ENCODE assay signal across 30 cellular contexts in the genomic region with DNA sequence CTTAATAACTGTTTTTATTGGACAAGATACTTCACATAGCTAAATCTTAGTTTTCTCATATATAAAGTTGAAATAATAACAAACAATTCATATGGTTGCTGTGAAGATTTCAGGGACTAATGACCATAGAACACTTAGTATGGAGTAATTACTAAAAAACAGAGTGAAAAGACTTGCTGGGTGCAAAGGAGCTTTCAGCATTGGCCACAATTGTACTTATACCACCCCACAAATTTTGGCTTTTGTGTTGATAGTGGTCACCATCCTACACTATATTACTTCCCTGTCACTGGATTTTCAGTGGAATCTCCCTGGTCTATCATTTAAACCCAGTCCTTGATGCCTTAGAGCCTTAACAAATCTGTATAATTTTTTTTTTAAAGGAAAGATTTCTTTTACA.
"Had no signal": no experiment of that assay in that cellular context is flagged by ENCODE, and none has a peak within 500 bp of the region (broad histone marks: within the 10 kb centered on the region; RNA-seq: fewer than 3 reads in every experiment).

No MANE protein-coding gene starts in this region.

- H3K4me3 ChIP-seq: colonic mucosa, coronary artery, dorsolateral prefrontal cortex, esophagus muscularis mucosa, esophagus squamous epithelium, gastrocnemius medialis, gastroesophageal sphincter, heart left ventricle, heart right ventricle, hepatocyte had no signal

- ATAC-seq: effector memory CD8-positive, alpha-beta T cell; esophagus mucosa; foreskin keratinocyte; gastrocnemius medialis; gastroesophageal sphincter; heart left ventricle; heart right ventricle had no signal

- H3K27ac ChIP-seq: colonic mucosa, coronary artery, dorsolateral prefrontal cortex, epithelial cell of prostate, esophagus muscularis mucosa, esophagus squamous epithelium, foreskin keratinocyte, gastrocnemius medialis, gastroesophageal sphincter, heart left ventricle, heart right ventricle, hepatocyte had no signal

- H3K4me1 ChIP-seq: colonic mucosa, esophagus muscularis mucosa, esophagus squamous epithelium, foreskin keratinocyte, gastrocnemius medialis, gastroesophageal sphincter, heart left ventricle, heart right ventricle had no signal

- H3K27me3 ChIP-seq: colonic mucosa, dorsolateral prefrontal cortex, esophagus muscularis mucosa, esophagus squamous epithelium, foreskin keratinocyte, gastrocnemius medialis, gastroesophageal sphincter, heart left ventricle, heart right ventricle, hepatocyte had no signal

- H3K27ac Mint-ChIP-seq: dendritic cell treated with granulocyte-macrophage colony-stimulating factor and Interleukin-4, amounts not matched to agents 40 ng/mL and 50 ng/mL, for 4 days; effector memory CD8-positive, alpha-beta T cell; endodermal cell had no signal

- DNase-seq: colonic mucosa; cortex of kidney; dermis blood vessel endothelial cell; dorsolateral prefrontal cortex; effector CD4-positive, alpha-beta T cell; effector CD8-positive, alpha-beta T cell; effector memory CD4-positive, alpha-beta T cell; effector memory CD8-positive, alpha-beta T cell; endodermal cell; erythroblast; esophagus squamous epithelium; foreskin fibroblast; foreskin keratinocyte; foreskin melanocyte; gastrocnemius medialis; glutamatergic neuron; head of caudate nucleus; heart left ventricle; heart right ventricle had no signal

- H3K9me3 ChIP-seq: colonic mucosa, esophagus muscularis mucosa, gastrocnemius medialis, gastroesophageal sphincter had no signal

- H3K27me3 Mint-ChIP-seq: dendritic cell treated with granulocyte-macrophage colony-stimulating factor and Interleukin-4, amounts not matched to agents 40 ng/mL and 50 ng/mL, for 4 days; effector memory CD8-positive, alpha-beta T cell had no signal

- H3K36me3 ChIP-seq: colonic mucosa, esophagus muscularis mucosa, esophagus squamous epithelium, gastrocnemius medialis, gastroesophageal sphincter, heart left ventricle, heart right ventricle had no signal

- H3K4me3 Mint-ChIP-seq: dendritic cell treated with granulocyte-macrophage colony-stimulating factor and Interleukin-4, amounts not matched to agents 40 ng/mL and 50 ng/mL, for 4 days; effector memory CD8-positive, alpha-beta T cell; endodermal cell had no signal

- H3K9me3 Mint-ChIP-seq: dendritic cell treated with granulocyte-macrophage colony-stimulating factor and Interleukin-4, amounts not matched to agents 40 ng/mL and 50 ng/mL, for 4 days; endodermal cell had no signal

- FAIRE-seq: colon, endometrium, endothelial cell of umbilical vein, frontal cortex had no signal
